In genomic region chr3:134029256-134029733, GRCh38 we compare ENCODE assay signal across 1 cellular context.
TF ChIP-seq lines count a peak whose summit lies in the region.

No MANE protein-coding gene starts in this region.

TF ChIP-seq in WTC11, 78 proteins besides CTCF, POLR2A, EP300 and RAD21 (continued from another document):
- no peak for TF ChIP-seq OVOL2 (CRISPR knock-in tag; IDR thresholded peaks at IDR 0.05; ENCODE audit: borderline replicate concordance)
- TF ChIP-seq HMGXB4 (CRISPR knock-in tag; IDR thresholded peaks at IDR 0.05): no peak
- TF ChIP-seq FOXP4 (CRISPR knock-in tag; IDR thresholded peaks at IDR 0.05): 0 out of 2 replicates have a peak, but pooled peaks have one; percentile 4
- no peak for TF ChIP-seq EMX1 (CRISPR knock-in tag; IDR thresholded peaks at IDR 0.05)
- no peak for TF ChIP-seq MXD4 (CRISPR knock-in tag; IDR thresholded peaks at IDR 0.05; ENCODE audit: borderline replicate concordance)
- TF ChIP-seq JAZF1 (CRISPR knock-in tag; IDR thresholded peaks at IDR 0.05): no peak
- TF ChIP-seq E2F1 (CRISPR knock-in tag; IDR thresholded peaks at IDR 0.05): 0 out of 2 replicates have a peak, but pooled peaks have one; percentile 20
- no peak for TF ChIP-seq GTF2I (CRISPR knock-in tag; conservative IDR thresholded peaks at IDR 0.05)
- no peak for TF ChIP-seq CREM (CRISPR knock-in tag; IDR thresholded peaks at IDR 0.05)
- no peak for TF ChIP-seq ATF6 (CRISPR knock-in tag; IDR thresholded peaks at IDR 0.05)
- TF ChIP-seq ZSCAN18 (CRISPR knock-in tag; IDR thresholded peaks at IDR 0.05): no peak
- TF ChIP-seq ZNF121 (CRISPR knock-in tag; IDR thresholded peaks at IDR 0.05): no peak
- TF ChIP-seq ZBTB43 (CRISPR knock-in tag; IDR thresholded peaks at IDR 0.05): peak; percentile 90; the same call in 1 of the 2 replicates
- TF ChIP-seq AR (CRISPR knock-in tag; IDR thresholded peaks at IDR 0.05): no peak
- TF ChIP-seq FOXP1 (CRISPR knock-in tag; IDR thresholded peaks at IDR 0.05; ENCODE audit: borderline replicate concordance): 0 out of 2 replicates have a peak, but pooled peaks have one; percentile 45
- no peak for TF ChIP-seq IRF2 (CRISPR knock-in tag; IDR thresholded peaks at IDR 0.05; ENCODE audit: borderline replicate concordance, low read depth)
- TF ChIP-seq ATF1 (CRISPR knock-in tag; IDR thresholded peaks at IDR 0.05): no peak
- no peak for TF ChIP-seq STAT6 (CRISPR knock-in tag; conservative IDR thresholded peaks at IDR 0.05; ENCODE audit: low read depth)
- no peak for TF ChIP-seq FOXK1 (CRISPR knock-in tag; IDR thresholded peaks at IDR 0.05)
- TF ChIP-seq ZNF423 (CRISPR knock-in tag; IDR thresholded peaks at IDR 0.05): 0 out of 2 replicates have a peak, but pooled peaks have one; percentile 11
- TF ChIP-seq ATF3 (CRISPR knock-in tag; conservative IDR thresholded peaks at IDR 0.05): no peak
- no peak for TF ChIP-seq PRRX2 (CRISPR knock-in tag; IDR thresholded peaks at IDR 0.05)
